ENCODE assay signal across 11 cellular contexts in genomic region chr6:4940416-4940815, GRCh38.
"Had no signal": no experiment of that assay in that cellular context is flagged by ENCODE, and none has a peak within 500 bp of the region (broad histone marks: within the 10 kb centered on the region; RNA-seq: fewer than 3 reads in every experiment).

No MANE protein-coding gene starts in this region.

- DNase-seq: activated CD4-positive, alpha-beta T cell treated with anti-CD3 and anti-CD28 coated beads for 4 hours; activated CD8-positive, alpha-beta memory T cell treated with anti-CD3 and anti-CD28 coated beads, Interleukin-2, amount 50 U/mL, for 48 hours; activated CD8-positive, alpha-beta T cell treated with anti-CD3 and anti-CD28 coated beads for 36 hours; activated naive CD4-positive, alpha-beta T cell treated with Interleukin-2 at 50 U/mL for 16 hours; hippocampal formation; kidney glomerular epithelial cell; pancreas; stimulated activated CD4-positive, alpha-beta T cell treated with anti-CD3 and anti-CD28 coated beads, Interleukin-4, amount 100 ng/mL, for 4 hours; stomach; WERI-Rb-1 had no signal

- H3K27me3 ChIP-seq: pancreas, stomach had no signal

- H3K9me3 ChIP-seq: pancreas, stomach, thoracic aorta had no signal

- H3K27ac ChIP-seq: pancreas, stomach, thoracic aorta, WERI-Rb-1 had no signal

- H3K4me3 ChIP-seq: pancreas, stomach, thoracic aorta had no signal

- ATAC-seq: activated CD8-positive, alpha-beta T cell treated with anti-CD3 and anti-CD28 coated beads for 36 hours; pancreas had no signal
